In the genomic region with DNA sequence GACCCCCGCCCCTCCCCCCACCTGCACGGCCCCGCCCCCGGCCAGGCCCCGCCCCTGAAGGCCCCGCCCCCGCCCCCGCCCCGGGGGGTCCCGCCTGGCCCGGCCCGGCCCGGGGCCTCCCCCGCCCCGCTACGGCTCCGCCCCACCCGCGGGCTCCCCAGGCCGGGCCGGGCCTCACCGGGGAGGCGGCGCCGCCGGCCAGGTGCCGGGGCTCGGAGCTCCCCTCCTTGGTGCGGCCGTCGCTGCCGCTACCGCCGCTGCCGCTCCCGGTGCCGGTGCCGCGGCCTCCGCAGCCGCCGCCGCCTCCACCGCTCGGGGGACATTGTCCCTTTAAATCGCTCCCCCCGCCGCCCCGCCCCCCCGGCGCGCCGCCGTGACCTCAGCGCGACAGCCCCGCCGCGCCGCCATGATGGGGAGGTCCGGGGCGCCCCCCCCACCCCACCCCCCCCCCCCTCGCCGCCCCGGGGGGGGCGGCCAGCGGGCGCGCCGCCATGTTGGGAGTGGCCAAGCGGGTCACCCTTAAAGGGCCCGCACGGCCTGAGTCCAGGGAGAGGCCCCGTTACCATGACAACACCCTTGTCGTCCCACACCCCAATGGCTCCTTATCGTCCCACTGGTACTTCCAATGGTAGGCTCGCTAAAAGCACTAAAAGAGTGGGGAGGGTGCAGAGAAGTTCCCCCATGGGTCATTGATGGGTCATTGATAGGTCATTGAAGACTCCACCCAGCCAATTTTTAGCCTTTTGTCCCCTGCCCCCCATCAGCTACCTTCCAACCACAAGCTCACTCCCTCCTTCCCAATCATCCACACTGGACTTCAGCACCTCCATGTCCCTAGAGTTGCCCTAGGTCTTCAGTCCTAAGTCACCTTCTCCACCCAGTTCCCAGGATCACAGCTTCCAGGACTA, we compare ENCODE assay signal across 8 cellular contexts. TPM values are rescaled to one million over a fixed set of nuclear protein-coding genes. Genes with fewer than 3 reads are reported as not detected.
DNase-seq lines count a peak whose midpoint lies in the region; ATAC-seq and TF ChIP-seq lines count a peak whose summit lies in the region.

A gene with protein sequence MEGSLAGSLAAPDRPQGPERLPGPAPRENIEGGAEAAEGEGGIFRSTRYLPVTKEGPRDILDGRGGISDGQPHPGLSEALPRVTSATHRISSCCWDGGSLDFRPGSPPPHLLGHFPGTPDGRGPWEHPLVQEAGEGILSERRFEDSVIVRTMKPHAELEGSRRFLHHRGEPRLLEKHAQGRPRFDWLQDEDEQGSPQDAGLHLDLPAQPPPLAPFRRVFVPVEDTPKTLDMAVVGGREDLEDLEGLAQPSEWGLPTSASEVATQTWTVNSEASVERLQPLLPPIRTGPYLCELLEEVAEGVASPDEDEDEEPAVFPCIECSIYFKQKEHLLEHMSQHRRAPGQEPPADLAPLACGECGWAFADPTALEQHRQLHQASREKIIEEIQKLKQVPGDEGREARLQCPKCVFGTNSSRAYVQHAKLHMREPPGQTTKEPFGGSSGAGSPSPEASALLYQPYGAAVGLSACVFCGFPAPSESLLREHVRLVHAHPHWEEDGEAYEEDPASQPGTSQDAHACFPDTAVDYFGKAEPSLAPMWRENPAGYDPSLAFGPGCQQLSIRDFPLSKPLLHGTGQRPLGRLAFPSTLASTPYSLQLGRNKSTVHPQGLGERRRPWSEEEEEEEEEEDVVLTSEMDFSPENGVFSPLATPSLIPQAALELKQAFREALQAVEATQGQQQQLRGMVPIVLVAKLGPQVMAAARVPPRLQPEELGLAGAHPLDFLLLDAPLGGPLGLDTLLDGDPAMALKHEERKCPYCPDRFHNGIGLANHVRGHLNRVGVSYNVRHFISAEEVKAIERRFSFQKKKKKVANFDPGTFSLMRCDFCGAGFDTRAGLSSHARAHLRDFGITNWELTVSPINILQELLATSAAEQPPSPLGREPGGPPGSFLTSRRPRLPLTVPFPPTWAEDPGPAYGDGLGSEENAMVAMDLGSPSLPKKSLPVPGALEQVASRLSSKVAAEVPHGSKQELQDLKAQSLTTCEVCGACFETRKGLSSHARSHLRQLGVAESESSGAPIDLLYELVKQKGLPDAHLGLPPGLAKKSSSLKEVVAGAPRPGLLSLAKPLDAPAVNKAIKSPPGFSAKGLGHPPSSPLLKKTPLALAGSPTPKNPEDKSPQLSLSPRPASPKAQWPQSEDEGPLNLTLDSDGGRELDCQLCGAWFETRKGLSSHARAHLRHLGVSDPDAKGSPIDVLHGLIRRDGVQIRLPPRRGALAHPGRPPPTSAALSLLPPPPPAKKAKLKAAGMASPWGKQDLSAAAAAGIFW (N-terminal part only) (minus strand): TSS at position 337 of the 908 bp plus-strand sequence. CDS start 1,649 bp downstream, outside the sequence.

- peak; percentile 41 for ATAC-seq in HG03039 (IDR thresholded peaks at IDR 0.05; ENCODE audit: unreplicated experiment)
- no peak for ATAC-seq in HG03457 (IDR thresholded peaks at IDR 0.05; ENCODE audit: unreplicated experiment)

- no peaks in the 10 kb centered on the region for H3K9me3 Mint-ChIP-seq in nephron progenitor cell

- TF ChIP-seq CTCF in fibroblast of villous mesenchyme (IDR thresholded peaks at IDR 0.05; ENCODE audit: insufficient read depth, low read depth, low read length) (no peak), nephron progenitor cell (IDR thresholded peaks at IDR 0.05) (no peak)

- peaks cover 48% of the 10 kb centered on the region for H3K27me3 Mint-ChIP-seq in nephron progenitor cell (ENCODE audit: low read depth, poor library complexity)

- peak within 1 kb of the TSS; percentile 85 for H3K4me3 Mint-ChIP-seq in nephron progenitor cell

- peak within 1 kb of the TSS; percentile 74 for H3K4me3 ChIP-seq in fibroblast of villous mesenchyme (ENCODE audit: low read depth, low read length)

- no peak within 1 kb of the TSS for H3K27ac Mint-ChIP-seq in nephron progenitor cell

- peaks cover 6% of the 10 kb centered on the region for H3K36me3 Mint-ChIP-seq in nephron progenitor cell (ENCODE audit: low read depth)

- peak; percentile 97 for DNase-seq in GM03348 (ENCODE audit: low spot score)
- peak; percentile 85 for DNase-seq in RPMI8226
- peak; percentile 80 for DNase-seq in activated effector memory CD4-positive, alpha-beta T cell treated with Interleukin-2 at 50 U/mL for 16 hours
- DNase-seq in fibroblast of villous mesenchyme (ENCODE audit: low read depth): peak; percentile 77
- peak; percentile 80 for DNase-seq in nephron progenitor cell
- DNase-seq in stimulated activated naive CD4-positive, alpha-beta T cell treated with Interleukin-2 at 50 U/mL for 16 hours (lab: John Stamatoyannopoulos, UW): peak; percentile 81

- H3K4me1 Mint-ChIP-seq in nephron progenitor cell: peaks cover 23% of the 10 kb centered on the region

RNA-seq across cellular contexts. Expression of the gene that starts here (rescaled TPM):
- 7.3 and 7.4 TPM in 2 replicates for total RNA-seq in fibroblast of villous mesenchyme
